36 cellular contexts compared by ENCODE assay signal in genomic region chr7:90485734-90486316, GRCh38. TPM values are rescaled to one million over a fixed set of nuclear protein-coding genes. Genes with fewer than 3 reads are reported as not detected.
"Had no signal": no experiment of that assay in that cellular context is flagged by ENCODE, and none has a peak within 500 bp of the region (broad histone marks: within the 10 kb centered on the region; RNA-seq: fewer than 3 reads in every experiment).

No MANE protein-coding gene starts in this region.

- H3K27me3 ChIP-seq: esophagus muscularis mucosa, foreskin keratinocyte, gastroesophageal sphincter, heart left ventricle, hepatocyte, left lung, neural progenitor cell, right atrium auricular region, suprapubic skin, transverse colon, upper lobe of right lung, uterus had no signal

- H2AFZ ChIP-seq: hepatocyte, neural progenitor cell had no signal

- H3K79me2 ChIP-seq: hepatocyte had no signal

- FAIRE-seq: endothelial cell of umbilical vein, kidney had no signal

- H3K4me1 ChIP-seq: esophagus muscularis mucosa, foreskin keratinocyte, gastroesophageal sphincter, heart left ventricle, left lung, prostate gland, right atrium auricular region, suprapubic skin, upper lobe of right lung, uterus had no signal

- H3K36me3 ChIP-seq: esophagus muscularis mucosa, gastroesophageal sphincter, heart left ventricle, left lung, neural progenitor cell, prostate gland, right atrium auricular region, suprapubic skin, transverse colon, upper lobe of right lung, uterus had no signal

- H3K27ac ChIP-seq: esophagus muscularis mucosa, foreskin keratinocyte, gastroesophageal sphincter, heart left ventricle, hepatocyte, left lung, neural progenitor cell, prostate gland, right atrium auricular region, suprapubic skin, transverse colon, upper lobe of right lung, uterus had no signal

- H3K4me3 ChIP-seq: esophagus muscularis mucosa, gastroesophageal sphincter, heart left ventricle, hepatocyte, left lung, neural progenitor cell, prostate gland, right atrium auricular region, smooth muscle cell, suprapubic skin, transverse colon, upper lobe of right lung, uterus had no signal

- DNase-seq: dermis blood vessel endothelial cell; effector memory CD4-positive, alpha-beta T cell; foreskin keratinocyte; heart left ventricle; kidney; left lung; mesenchymal stem cell; naive thymus-derived CD4-positive, alpha-beta T cell; nucleus accumbens; stimulated activated CD4-positive, alpha-beta T cell treated with anti-CD3 and anti-CD28 coated beads, Interleukin-12 subunit alpha, Interleukin-12 subunit beta, amount 100 ng/mL, for 4 hours; stimulated activated CD4-positive, alpha-beta T cell treated with anti-CD3 and anti-CD28 coated beads, Interleukin-1b, Interleukin-23, amount 100 ng/mL, for 48 hours; stimulated activated CD4-positive, alpha-beta T cell treated with anti-CD3 and anti-CD28 coated beads, Interleukin-4, amount 100 ng/mL, for 1 hour; stimulated activated CD8-positive, alpha-beta memory T cell treated with anti-CD3 and anti-CD28 coated beads, Interleukin-4, amount 100 ng/mL, for 48 hours; stimulated activated naive CD4-positive, alpha-beta T cell; stimulated activated naive CD8-positive, alpha-beta T cell treated with anti-CD3 and anti-CD28 coated beads, Interleukin-15, amount 100 ng/mL, for 72 hours; transverse colon; upper lobe of right lung; uterus had no signal

- H3K4me2 ChIP-seq: hepatocyte, neural progenitor cell, smooth muscle cell had no signal

- ATAC-seq: foreskin keratinocyte; gastroesophageal sphincter; heart left ventricle; left lung; naive thymus-derived CD4-positive, alpha-beta T cell; sciatic nerve; stimulated activated naive CD8-positive, alpha-beta T cell treated with anti-CD3 and anti-CD28 coated beads, Interleukin-15, amount 100 ng/mL, for 72 hours; upper lobe of right lung had no signal

- H3K9ac ChIP-seq: neural progenitor cell had no signal

- H3K9me3 ChIP-seq: esophagus muscularis mucosa, gastroesophageal sphincter, heart left ventricle, left lung, prostate gland, right atrium auricular region, suprapubic skin, transverse colon, upper lobe of right lung, uterus had no signal

RNA-seq across cellular contexts. Expression of gene PTTG1IP2, which starts 16.4 kb away (rescaled TPM):
- total RNA-seq: dermis blood vessel endothelial cell; endothelial cell of umbilical vein; epithelial cell of proximal tubule; esophagus muscularis mucosa; fibroblast of lung; foreskin keratinocyte; gastroesophageal sphincter; heart left ventricle; hepatocyte; kidney; left lung; lower leg skin; lung microvascular endothelial cell; mesothelial cell of epicardium; mucosa of gallbladder; naive thymus-derived CD4-positive, alpha-beta T cell; osteocyte; prostate gland; right atrium auricular region; sciatic nerve; smooth muscle cell; suprapubic skin; transverse colon; upper lobe of right lung; uterus had no signal
- polyA plus RNA-seq: endothelial cell of umbilical vein; fibroblast of lung; foreskin keratinocyte; heart left ventricle; naive thymus-derived CD4-positive, alpha-beta T cell; smooth muscle cell; thymus had no signal
